ENCODE assay signal across 7 cellular contexts in genomic region chr10:72337039-72337629, GRCh38. TPM values are rescaled to one million over a fixed set of nuclear protein-coding genes. Genes with fewer than 3 reads are reported as not detected.
A peak's percentile ranks its signal among the peaks of the same experiment; 100 is the strongest.
DNase-seq lines count a peak whose midpoint lies in the region; ATAC-seq and TF ChIP-seq lines count a peak whose summit lies in the region.

No MANE protein-coding gene starts in this region.

- intact Hi-C loops in left lung (cut with DNase I), result loop anchor here in 1 of 2 donors (10.0 kb wide), 3 partner anchors 62 to 372 kb away; partner anchors contain the start of genes CHST3 and DDIT4

- TF ChIP-seq CTCF in GM12873 (IDR thresholded peaks at IDR 0.05; ENCODE audit: insufficient read depth, low read depth, low read length, missing control alignments) (peak; percentile 99), left lung (IDR thresholded peaks at IDR 0.05) (peak; percentile 92 to 96)

- H3K4me3 ChIP-seq in left lung, result no peak overlapping the region

- peaks cover 0 to 81% of the 10 kb centered on the region in 2 donors for H3K36me3 ChIP-seq in left lung

- peaks cover 52 to 72% of the 10 kb centered on the region in 2 donors for H3K4me1 ChIP-seq in left lung

- no peaks in the 10 kb centered on the region for H3K9me3 ChIP-seq in left lung

- peak; percentile 50 for ATAC-seq in left lung

- H3K27me3 ChIP-seq in left lung, result no peaks in the 10 kb centered on the region

- DNase-seq in NCI-H2029 treated with DMSO at 0.1 percent for 48 hours (lab: John Stamatoyannopoulos, UW), result peak; percentile 22
- peak; percentile 59 to 69 for DNase-seq in activated CD4-positive, alpha-beta T cell treated with anti-CD3 and anti-CD28 coated beads for 4 hours
- peak; percentile 84 to 94 for DNase-seq in left lung
- DNase-seq in stimulated activated CD8-positive, alpha-beta memory T cell treated with anti-CD3 and anti-CD28 coated beads, Interleukin-12 subunit alpha, Interleukin-12 subunit beta, amount 100 ng/mL, for 1 hour (ENCODE audit: low read depth), result peak; percentile 51
- DNase-seq in NCI-H187 treated with DMSO at 0.1 percent for 48 hours (lab: John Stamatoyannopoulos, UW), result no peak

- H3K27ac ChIP-seq in cingulate gyrus (ENCODE audit: low read depth, low read length), result peak overlapping the region; percentile 97
- peak overlapping the region; percentile 78 to 82 for H3K27ac ChIP-seq in left lung

RNA-seq across cellular contexts. Expression of gene DNAJB12, which starts 17.6 kb away (rescaled TPM):
- total RNA-seq in left lung, result 10 to 100 TPM; 30.9 to 38.9 TPM
